29 cellular contexts compared by ENCODE assay signal in the genomic region with DNA sequence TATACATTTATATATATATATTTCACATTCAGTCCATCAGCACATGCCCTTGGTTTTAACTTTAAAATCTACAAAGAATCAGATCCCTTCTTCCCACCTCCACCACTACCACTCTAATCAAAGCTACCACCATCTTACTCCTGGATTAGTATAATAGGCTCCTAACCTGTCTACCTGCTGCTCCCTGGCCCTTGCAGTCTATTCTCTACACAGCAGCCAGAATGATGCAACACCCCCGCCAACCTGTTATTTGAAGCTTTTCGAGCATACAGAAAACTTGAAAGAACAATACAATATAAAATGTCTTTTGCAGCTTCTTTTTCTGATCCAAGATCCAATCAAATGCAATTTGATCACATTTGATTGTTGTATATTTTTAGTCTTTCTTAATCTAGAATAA.
"Had no signal": no experiment of that assay in that cellular context is flagged by ENCODE, and none has a peak within 500 bp of the region (broad histone marks: within the 10 kb centered on the region; RNA-seq: fewer than 3 reads in every experiment).

No MANE protein-coding gene starts in this region.

- H3K9ac ChIP-seq: parathyroid adenoma had no signal

- FAIRE-seq: endometrium had no signal

- ATAC-seq: activated T-cell treated with anti-CD3 and anti-CD28 coated beads, Interleukin-2, amount 50 U/mL, for 4 hours; activated T-helper 17 cell treated with anti-CD3 and anti-CD28 coated beads, Interleukin-2, amount 50 U/mL, for 72 hours; gastroesophageal sphincter; left colon; naive thymus-derived CD4-positive, alpha-beta T cell; psoas muscle; upper lobe of right lung; WTC11 had no signal

- H3K27ac Mint-ChIP-seq: activated CD4-positive, alpha-beta memory T cell treated with anti-CD3 and anti-CD28 coated beads, Interleukin-2, amount 10 ng/mL, durations not matched to agents 7 days and 5 days; activated CD4-positive, alpha-beta T cell treated with anti-CD3 and anti-CD28 coated beads, Interleukin-2, amount 10 ng/mL, durations not matched to agents 7 days and 5 days; activated T-helper 17 cell treated with anti-CD3 and anti-CD28 coated beads, Interleukin-2, amount 50 U/mL, for 72 hours; naive thymus-derived CD4-positive, alpha-beta T cell; WTC11 had no signal

- H3K36me3 Mint-ChIP-seq: naive thymus-derived CD4-positive, alpha-beta T cell; WTC11 had no signal

- H3K79me2 ChIP-seq: hepatocyte, parathyroid adenoma had no signal

- DNase-seq: activated CD4-positive, alpha-beta memory T cell treated with anti-CD3 and anti-CD28 coated beads, Interleukin-2, amount 10 ng/mL, durations not matched to agents 7 days and 5 days; activated CD4-positive, alpha-beta T cell treated with anti-CD3 and anti-CD28 coated beads for 1 hour; activated CD4-positive, alpha-beta T cell treated with anti-CD3 and anti-CD28 coated beads, Interleukin-2, amount 10 ng/mL, durations not matched to agents 7 days and 5 days; activated gamma-delta T cell treated with Interleukin-2 at 50 U/mL for 16 hours; activated naive CD4-positive, alpha-beta T cell treated with anti-CD3 and anti-CD28 coated beads, Interleukin-2, amount 50 U/mL, for 16 hours; activated T-cell treated with anti-CD3 and anti-CD28 coated beads, Interleukin-2, amount 50 U/mL, for 4 hours; amygdala; cerebellar nuclear complex; colonic mucosa; effector CD8-positive, alpha-beta T cell; islet precursor cell; left colon; midbrain; naive thymus-derived CD4-positive, alpha-beta T cell; psoas muscle; stimulated activated CD4-positive, alpha-beta T cell treated with anti-CD3 and anti-CD28 coated beads, Interleukin-15, amount 100 ng/mL, for 24 hours; stimulated activated CD4-positive, alpha-beta T cell treated with anti-CD3 and anti-CD28 coated beads, Interleukin-2, amount 100 ng/mL, for 24 hours; stimulated activated naive CD4-positive, alpha-beta T cell; T-helper 2 cell; tibial artery; upper lobe of right lung had no signal

- H3K4me1 ChIP-seq: colonic mucosa, gastroesophageal sphincter, parathyroid adenoma, psoas muscle, suprapubic skin, tibial artery, upper lobe of right lung had no signal

- H3K4me3 Mint-ChIP-seq: activated CD4-positive, alpha-beta memory T cell treated with anti-CD3 and anti-CD28 coated beads, Interleukin-2, amount 10 ng/mL, durations not matched to agents 7 days and 5 days; activated CD4-positive, alpha-beta T cell treated with anti-CD3 and anti-CD28 coated beads, Interleukin-2, amount 10 ng/mL, durations not matched to agents 7 days and 5 days; activated T-cell treated with anti-CD3 and anti-CD28 coated beads, Interleukin-2, amount 50 U/mL, for 4 hours; activated T-helper 17 cell treated with anti-CD3 and anti-CD28 coated beads, Interleukin-2, amount 50 U/mL, for 72 hours; naive thymus-derived CD4-positive, alpha-beta T cell; WTC11 had no signal

- H3K27me3 ChIP-seq: cardiac muscle cell, colonic mucosa, gastroesophageal sphincter, hepatocyte, suprapubic skin, tibial artery had no signal

- H3K4me1 Mint-ChIP-seq: activated CD4-positive, alpha-beta T cell treated with anti-CD3 and anti-CD28 coated beads, Interleukin-2, amount 10 ng/mL, durations not matched to agents 7 days and 5 days; activated T-helper 17 cell treated with anti-CD3 and anti-CD28 coated beads, Interleukin-2, amount 50 U/mL, for 72 hours had no signal

- H3K9me3 ChIP-seq: colonic mucosa, gastroesophageal sphincter, psoas muscle, suprapubic skin, tibial artery, upper lobe of right lung had no signal

- H3K4me2 ChIP-seq: hepatocyte had no signal

- H2AFZ ChIP-seq: hepatocyte, parathyroid adenoma had no signal

- H3K36me3 ChIP-seq: cardiac muscle cell, colonic mucosa, gastroesophageal sphincter, suprapubic skin, tibial artery, upper lobe of right lung had no signal

- H3K4me3 ChIP-seq: cardiac muscle cell, colonic mucosa, gastroesophageal sphincter, hepatocyte, psoas muscle, suprapubic skin, tibial artery, upper lobe of right lung had no signal

- H3K9me3 Mint-ChIP-seq: activated CD4-positive, alpha-beta memory T cell treated with anti-CD3 and anti-CD28 coated beads, Interleukin-2, amount 10 ng/mL, durations not matched to agents 7 days and 5 days; activated CD4-positive, alpha-beta T cell treated with anti-CD3 and anti-CD28 coated beads, Interleukin-2, amount 10 ng/mL, durations not matched to agents 7 days and 5 days; activated T-cell treated with anti-CD3 and anti-CD28 coated beads, Interleukin-2, amount 50 U/mL, for 4 hours had no signal

- H3K27ac ChIP-seq: cardiac muscle cell, colonic mucosa, gastroesophageal sphincter, hepatocyte, parathyroid adenoma, psoas muscle, suprapubic skin, tibial artery, upper lobe of right lung had no signal
